10 cellular contexts compared by ENCODE assay signal in genomic region chr7:6430271-6430940, GRCh38. TPM values are rescaled to one million over a fixed set of nuclear protein-coding genes. Genes with fewer than 3 reads are reported as not detected.
DNase-seq lines count a peak whose midpoint lies in the region; ATAC-seq and TF ChIP-seq lines count a peak whose summit lies in the region.
"Had no signal": no experiment of that assay in that cellular context is flagged by ENCODE, and none has a peak within 500 bp of the region (broad histone marks: within the 10 kb centered on the region; RNA-seq: fewer than 3 reads in every experiment).

No MANE protein-coding gene starts in this region.

- H3K4me3 ChIP-seq in CD8-positive, alpha-beta T cell (ENCODE audit: low read depth, low read length) = no peak overlapping the region

- peaks cover 10% of the 10 kb centered on the region for H3K36me3 ChIP-seq in CD8-positive, alpha-beta T cell (ENCODE audit: insufficient read depth, low read length)

- CTCF ChIA-PET in CD8-positive, alpha-beta T cell (lab: Charles Lee) = interaction anchor here (0.5 to 0.6 kb wide), 2 partner anchors 160 to 433 kb away, joined by 3 read pairs; no protein-coding TSS in a partner anchor
- CTCF ChIA-PET in activated naive CD4-positive, alpha-beta T cell treated with anti-CD3 and anti-CD28 coated beads, Interleukin-2, amount 10 ng/mL, durations not matched to agents 7 days and 5 days (lab: Charles Lee) = no interaction called here

- no peak for DNase-seq in CD8-positive, alpha-beta T cell
- DNase-seq in HS-5 (ENCODE audit: low read depth) = peak; percentile 48
- DNase-seq in astrocyte of the hippocampus (ENCODE audit: low read depth, low spot score) = peak; percentile 36
- peak; percentile 8 for DNase-seq in kidney glomerular epithelial cell (lab: John Stamatoyannopoulos, UW)
- DNase-seq in AG20443 (ENCODE audit: low spot score) = no peak
- DNase-seq in activated naive CD4-positive, alpha-beta T cell treated with anti-CD3 and anti-CD28 coated beads, Interleukin-2, amount 10 ng/mL, durations not matched to agents 7 days and 5 days = no peak
- DNase-seq in Right ventricle myocardium inferior (ENCODE audit: missing footprints) = no peak
- no peak for DNase-seq in activated naive CD4-positive, alpha-beta T cell treated with Interleukin-2 at 50 U/mL for 16 hours
- DNase-seq: NCI-H526 had no signal

- no peaks in the 10 kb centered on the region for H3K9me3 Mint-ChIP-seq in CD8-positive, alpha-beta T cell
- no peaks in the 10 kb centered on the region for H3K9me3 Mint-ChIP-seq in activated naive CD4-positive, alpha-beta T cell treated with anti-CD3 and anti-CD28 coated beads, Interleukin-2, amount 10 ng/mL, durations not matched to agents 7 days and 5 days
- H3K9me3 Mint-ChIP-seq: natural killer cell treated with Interleukin-12 subunit alpha and Interleukin-12 subunit beta and Interleukin-15 and Interleukin-18, amount 100 ng/mL, for 72 hours had no signal

- intact Hi-C loops in CD8-positive, alpha-beta T cell (cut with DNase I, micrococcal nuclease) = loop anchor here (10.0 kb wide), 2 partner anchors 266 to 426 kb away; partner anchors contain the start of genes AIMP2 (in 1 of the 2) and PMS2 (in 1 of the 2)
- intact Hi-C loops in Right ventricle myocardium inferior (cut with DNase I) = loop anchor here (10.0 kb wide), 1 partner anchor 436 kb away; no protein-coding TSS in a partner anchor

- no peaks in the 10 kb centered on the region for H3K27me3 ChIP-seq in CD8-positive, alpha-beta T cell (ENCODE audit: insufficient read depth, low read length)

- TF ChIP-seq CTCF in CD8-positive, alpha-beta T cell (IDR thresholded peaks at IDR 0.05) = no peak

- peaks cover 64% of the 10 kb centered on the region for H3K36me3 Mint-ChIP-seq in CD8-positive, alpha-beta T cell
- peaks cover 35% of the 10 kb centered on the region for H3K36me3 Mint-ChIP-seq in activated naive CD4-positive, alpha-beta T cell treated with anti-CD3 and anti-CD28 coated beads, Interleukin-2, amount 10 ng/mL, durations not matched to agents 7 days and 5 days
- H3K36me3 Mint-ChIP-seq: natural killer cell treated with Interleukin-12 subunit alpha and Interleukin-12 subunit beta and Interleukin-15 and Interleukin-18, amount 100 ng/mL, for 72 hours had no signal

- H3K4me1 Mint-ChIP-seq in CD8-positive, alpha-beta T cell (ENCODE audit: low read depth) = peaks cover 2% of the 10 kb centered on the region
- H3K4me1 Mint-ChIP-seq in activated naive CD4-positive, alpha-beta T cell treated with anti-CD3 and anti-CD28 coated beads, Interleukin-2, amount 10 ng/mL, durations not matched to agents 7 days and 5 days = peaks cover 7% of the 10 kb centered on the region

- H3K4me3 Mint-ChIP-seq in CD8-positive, alpha-beta T cell = no peak overlapping the region
- H3K4me3 Mint-ChIP-seq in activated naive CD4-positive, alpha-beta T cell treated with anti-CD3 and anti-CD28 coated beads, Interleukin-2, amount 10 ng/mL, durations not matched to agents 7 days and 5 days = no peak overlapping the region
- H3K4me3 Mint-ChIP-seq: natural killer cell treated with Interleukin-12 subunit alpha and Interleukin-12 subunit beta and Interleukin-15 and Interleukin-18, amount 100 ng/mL, for 72 hours had no signal

- no peak overlapping the region for H3K27ac Mint-ChIP-seq in CD8-positive, alpha-beta T cell
- no peak overlapping the region for H3K27ac Mint-ChIP-seq in activated naive CD4-positive, alpha-beta T cell treated with anti-CD3 and anti-CD28 coated beads, Interleukin-2, amount 10 ng/mL, durations not matched to agents 7 days and 5 days
- H3K27ac Mint-ChIP-seq: natural killer cell treated with Interleukin-12 subunit alpha and Interleukin-12 subunit beta and Interleukin-15 and Interleukin-18, amount 100 ng/mL, for 72 hours had no signal

- no peak overlapping the region for H3K27ac ChIP-seq in CD8-positive, alpha-beta T cell (ENCODE audit: low read depth, low read length)

- no peaks in the 10 kb centered on the region for H3K27me3 Mint-ChIP-seq in CD8-positive, alpha-beta T cell (ENCODE audit: low read depth)
- no peaks in the 10 kb centered on the region for H3K27me3 Mint-ChIP-seq in activated naive CD4-positive, alpha-beta T cell treated with anti-CD3 and anti-CD28 coated beads, Interleukin-2, amount 10 ng/mL, durations not matched to agents 7 days and 5 days
- H3K27me3 Mint-ChIP-seq: natural killer cell treated with Interleukin-12 subunit alpha and Interleukin-12 subunit beta and Interleukin-15 and Interleukin-18, amount 100 ng/mL, for 72 hours had no signal

- peak; percentile 64 for ATAC-seq in CD8-positive, alpha-beta T cell
- ATAC-seq in Right ventricle myocardium inferior = no peak
- ATAC-seq: natural killer cell treated with Interleukin-12 subunit alpha and Interleukin-12 subunit beta and Interleukin-15 and Interleukin-18, amount 100 ng/mL, for 72 hours had no signal

- peaks cover 2% of the 10 kb centered on the region for H3K4me1 ChIP-seq in CD8-positive, alpha-beta T cell (ENCODE audit: insufficient read depth, low read length)

- POLR2A ChIA-PET in CD8-positive, alpha-beta T cell (lab: Charles Lee) = no interaction called here

- no peaks in the 10 kb centered on the region for H3K9me3 ChIP-seq in CD8-positive, alpha-beta T cell (ENCODE audit: low read length)

RNA-seq across cellular contexts. Expression of gene DAGLB, which starts 17.3 kb away (rescaled TPM):
- total RNA-seq in CD8-positive, alpha-beta T cell = 10 to 100 TPM; 35.4 to 40.4 TPM
- total RNA-seq in Right ventricle myocardium inferior = 6.7 TPM

RNA-seq across cellular contexts. Expression of gene KDELR2, which starts 53.5 kb away (rescaled TPM):
- total RNA-seq in CD8-positive, alpha-beta T cell = 10 to 100 TPM; 25.9 to 29.0 TPM
- total RNA-seq in Right ventricle myocardium inferior = 57.7 TPM

RNA-seq across cellular contexts. Expression of gene RAC1, which starts 56.1 kb away (rescaled TPM):
- total RNA-seq in CD8-positive, alpha-beta T cell = 10 to 100 TPM; 70.3 to 74.8 TPM
- 146 TPM for total RNA-seq in Right ventricle myocardium inferior

Comparison
In these comparisons a context has a peak if more than half of its experiments do, and no peak if none do; other contexts are left out.
1. DNase-seq: peak in HS-5 (single experiment), astrocyte of the hippocampus (single experiment) and kidney glomerular epithelial cell (single experiment); none in CD8-positive, alpha-beta T cell (0 of 7), AG20443 (single experiment), activated naive CD4-positive, alpha-beta T cell treated with anti-CD3 and anti-CD28 coated beads, Interleukin-2, amount 10 ng/mL, durations not matched to agents 7 days and 5 days (single experiment), Right ventricle myocardium inferior (single experiment) and activated naive CD4-positive, alpha-beta T cell treated with Interleukin-2 at 50 U/mL for 16 hours (single experiment).